ENCODE assay signal across 15 cellular contexts in genomic region chr12:29581641-29582040, GRCh38.
DNase-seq lines count a peak whose midpoint lies in the region; ATAC-seq and TF ChIP-seq lines count a peak whose summit lies in the region.
"Had no signal": no experiment of that assay in that cellular context is flagged by ENCODE, and none has a peak within 500 bp of the region (broad histone marks: within the 10 kb centered on the region; RNA-seq: fewer than 3 reads in every experiment).

No MANE protein-coding gene starts in this region.

- H3K4me3 ChIP-seq in heart left ventricle (no peak overlapping the region), ascending aorta (no peak overlapping the region), mucosa of descending colon (no peak overlapping the region), uterus (no peak overlapping the region), mammary epithelial cell (replicated peaks in 1 of 3; ENCODE audit: insufficient read depth in 1 of 3, low read depth in 2 of 3, low read length in 3 of 3) (no peak overlapping the region)
- H3K4me3 ChIP-seq: A549, skin epidermis, tibial nerve had no signal

- H3K36me3 ChIP-seq in heart left ventricle (no peaks in the 10 kb centered on the region), ascending aorta (no peaks in the 10 kb centered on the region), mucosa of descending colon (ENCODE audit: low read depth) (no peaks in the 10 kb centered on the region), uterus (no peaks in the 10 kb centered on the region), mammary epithelial cell (ENCODE audit: insufficient read depth, low read length) (no peaks in the 10 kb centered on the region)
- H3K36me3 ChIP-seq: tibial nerve had no signal

- no TSS peak for BruUV-seq in mammary epithelial cell (replicated peaks; lab: Mats Ljungman, UMichigan)

- CTCF ChIA-PET in mammary epithelial cell (lab: Charles Lee; ENCODE audit: low non-redundant PET), result no interaction called here

- H3K79me2 ChIP-seq in mammary epithelial cell (ENCODE audit: insufficient read depth, low read length), result no peaks in the 10 kb centered on the region

- H3K4me2 ChIP-seq in mammary epithelial cell (ENCODE audit: insufficient read depth, low read depth, low read length), result no peak overlapping the region
- H3K4me2 ChIP-seq: A549 had no signal

- dilution Hi-C loops in mammary epithelial cell (cut with HindIII; ENCODE audit: low sequenced_read_pairs), result no loop called here

- H3K27me3 ChIP-seq in heart left ventricle, result no peaks in the 10 kb centered on the region
- no peaks in the 10 kb centered on the region for H3K27me3 ChIP-seq in ascending aorta
- no peaks in the 10 kb centered on the region for H3K27me3 ChIP-seq in uterus
- no peaks in the 10 kb centered on the region for H3K27me3 ChIP-seq in mammary epithelial cell (ENCODE audit: insufficient read depth, low read length)
- H3K27me3 ChIP-seq: tibial nerve had no signal

- peaks cover 6 to 62% (median 42%) of the 10 kb centered on the region in 12 donors for H3K4me1 ChIP-seq in heart left ventricle
- peaks cover 4 to 28% of the 10 kb centered on the region in 2 donors for H3K4me1 ChIP-seq in ascending aorta
- H3K4me1 ChIP-seq in mucosa of descending colon (ENCODE audit: low read depth), result peaks cover 14% of the 10 kb centered on the region
- no peaks in the 10 kb centered on the region for H3K4me1 ChIP-seq in uterus
- H3K4me1 ChIP-seq in mammary epithelial cell (ENCODE audit: insufficient read depth, low read length), result no peaks in the 10 kb centered on the region
- H3K4me1 ChIP-seq: A549 had no signal

- in situ Hi-C loops in mammary epithelial cell (cut with MboI; ENCODE audit: low sequenced_read_pairs in 2 of 2), result no loop called here

- H4K20me1 ChIP-seq in mammary epithelial cell (ENCODE audit: insufficient read depth, low read length), result no peaks in the 10 kb centered on the region

- DNase-seq in heart left ventricle (no peak), cardiac septum (ENCODE audit: low spot score) (no peak), ascending aorta (ENCODE audit: low spot score in 2 of 2) (no peak), mucosa of descending colon (no peak), uterus (no peak), mammary epithelial cell (no peak), NCI-H1436 treated with DMSO at 0.1 percent for 48 hours (lab: John Stamatoyannopoulos, UW) (no peak)
- DNase-seq: activated CD4-positive, alpha-beta T cell treated with anti-CD3 and anti-CD28 coated beads, Interleukin-2, amount 10 ng/mL, durations not matched to agents 7 days and 5 days; central memory CD4-positive, alpha-beta T cell; NCI-H446 had no signal

- H3K9me3 ChIP-seq in heart left ventricle, result no peaks in the 10 kb centered on the region
- no peaks in the 10 kb centered on the region for H3K9me3 ChIP-seq in ascending aorta
- no peaks in the 10 kb centered on the region for H3K9me3 ChIP-seq in mucosa of descending colon
- no peaks in the 10 kb centered on the region for H3K9me3 ChIP-seq in uterus
- H3K9me3 ChIP-seq in mammary epithelial cell (replicated peaks; ENCODE audit: insufficient read depth, low read length), result no peaks in the 10 kb centered on the region
- H3K9me3 ChIP-seq: A549, tibial nerve had no signal

- WGBS in heart left ventricle, 4 donors, result 55 to 63% (median 60%) methylated on average over 5 of the region's 5 CpGs
- 82% methylated on average over 5 of the region's 5 CpGs for WGBS in mammary epithelial cell (ENCODE audit: low coverage, missing lambda C conversion rate)

- no peak overlapping the region for H2AFZ ChIP-seq in mammary epithelial cell (ENCODE audit: low read depth, low read length)

- TF ChIP-seq CTCF in heart left ventricle (IDR thresholded peaks at IDR 0.05), result no peak
- TF ChIP-seq CTCF in ascending aorta (IDR thresholded peaks at IDR 0.05), result no peak
- no peak for TF ChIP-seq CTCF in mucosa of descending colon (IDR thresholded peaks at IDR 0.05)
- no peak for TF ChIP-seq CTCF in uterus (IDR thresholded peaks at IDR 0.05)
- TF ChIP-seq CTCF in mammary epithelial cell (conservative IDR thresholded peaks at IDR 0.05 in 1 of 2, IDR thresholded peaks at IDR 0.05 in 1 of 2; ENCODE audit: extremely low read depth in 1 of 2, insufficient read depth in 1 of 2, low read depth in 1 of 2, low read length in 2 of 2), result no peak

- no peak overlapping the region for H3K9ac ChIP-seq in mammary epithelial cell (ENCODE audit: insufficient read depth, low read length)

- no peak for TF ChIP-seq POLR2A in heart left ventricle (IDR thresholded peaks at IDR 0.05)
- no peak for TF ChIP-seq POLR2A in uterus (IDR thresholded peaks at IDR 0.05)

- intact Hi-C loops in heart left ventricle (cut with DNase I), result loop anchor here in 1 of 10 donors (5.0 kb wide), 1 partner anchor 146 kb away; no protein-coding TSS in a partner anchor
- intact Hi-C loops in cardiac septum (cut with DNase I), result no loop called here
- intact Hi-C loops in ascending aorta (cut with DNase I), result no loop called here
- intact Hi-C loops in mucosa of descending colon (cut with DNase I, micrococcal nuclease), result no loop called here
- intact Hi-C loops in uterus (cut with DNase I; ENCODE audit: low total_unique reads), result no loop called here
- intact Hi-C loops in mammary epithelial cell (cut with micrococcal nuclease), result no loop called here

- peak overlapping the region in 10 of 12 donors; percentile 12 to 76 (median 70) for H3K27ac ChIP-seq in heart left ventricle
- H3K27ac ChIP-seq in ascending aorta, result peak overlapping the region; percentile 57 to 58
- peak overlapping the region; percentile 69 to 86 for H3K27ac ChIP-seq in uterus
- no peak overlapping the region for H3K27ac ChIP-seq in mammary epithelial cell (ENCODE audit: insufficient read depth, low read depth, low read length)
- H3K27ac ChIP-seq: A549 had no signal

- ATAC-seq in heart left ventricle (no peak), mucosa of descending colon (peak; percentile 82), GM19467 (IDR thresholded peaks at IDR 0.05; ENCODE audit: unreplicated experiment) (no peak)
- ATAC-seq: A549; natural killer cell treated with Interleukin-12 subunit alpha and Interleukin-12 subunit beta and Interleukin-15 and Interleukin-18, amount 100 ng/mL, for 72 hours had no signal
